Comparison of ENCODE assay signal across 8 cellular contexts in the genomic region with DNA sequence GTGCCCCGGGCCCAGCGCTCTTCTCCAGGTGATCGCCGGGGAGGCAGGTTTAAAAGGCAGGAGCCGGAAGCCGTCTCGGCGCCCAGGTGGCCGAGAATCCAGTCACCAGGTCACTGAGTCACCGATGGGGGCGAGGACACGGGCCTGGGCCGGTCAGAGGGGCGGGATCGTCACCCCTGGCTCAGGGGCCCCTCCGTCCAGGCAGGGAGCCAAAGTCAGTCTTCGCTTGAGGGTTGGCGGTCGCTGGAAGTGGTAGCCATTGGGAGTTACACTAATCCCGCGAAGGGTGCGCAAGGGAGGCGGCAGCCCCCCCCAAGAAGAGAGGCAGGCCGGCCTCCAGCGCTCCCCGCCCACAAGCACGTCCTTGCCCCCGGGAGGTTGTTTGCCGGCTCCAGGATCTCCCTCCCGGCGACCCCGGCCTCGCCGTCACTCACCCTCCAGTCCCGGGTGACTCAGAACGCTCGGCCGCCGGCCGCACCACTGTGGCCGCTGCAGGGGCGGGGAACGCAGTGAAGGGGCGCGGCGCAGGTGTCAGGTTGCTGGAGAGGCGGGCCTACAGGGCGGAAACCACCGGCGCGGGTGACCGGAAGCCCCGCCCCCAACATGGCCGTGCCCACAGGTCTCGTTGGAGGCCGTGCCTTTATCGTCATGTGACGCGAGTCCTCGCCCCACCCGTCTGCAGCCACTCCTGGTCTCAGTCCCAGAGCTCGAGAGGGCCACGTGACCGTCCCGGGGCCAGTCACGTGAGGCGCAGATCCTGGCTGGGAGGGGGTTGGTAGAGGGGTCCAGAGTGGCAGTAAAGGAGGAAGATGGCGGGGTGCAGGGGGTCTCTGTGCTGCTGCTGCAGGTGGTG. TPM values are rescaled to one million over a fixed set of nuclear protein-coding genes. Genes with fewer than 3 reads are reported as not detected.
DNase-seq lines count a peak whose midpoint lies in the region; ATAC-seq and TF ChIP-seq lines count a peak whose summit lies in the region.

A gene with protein sequence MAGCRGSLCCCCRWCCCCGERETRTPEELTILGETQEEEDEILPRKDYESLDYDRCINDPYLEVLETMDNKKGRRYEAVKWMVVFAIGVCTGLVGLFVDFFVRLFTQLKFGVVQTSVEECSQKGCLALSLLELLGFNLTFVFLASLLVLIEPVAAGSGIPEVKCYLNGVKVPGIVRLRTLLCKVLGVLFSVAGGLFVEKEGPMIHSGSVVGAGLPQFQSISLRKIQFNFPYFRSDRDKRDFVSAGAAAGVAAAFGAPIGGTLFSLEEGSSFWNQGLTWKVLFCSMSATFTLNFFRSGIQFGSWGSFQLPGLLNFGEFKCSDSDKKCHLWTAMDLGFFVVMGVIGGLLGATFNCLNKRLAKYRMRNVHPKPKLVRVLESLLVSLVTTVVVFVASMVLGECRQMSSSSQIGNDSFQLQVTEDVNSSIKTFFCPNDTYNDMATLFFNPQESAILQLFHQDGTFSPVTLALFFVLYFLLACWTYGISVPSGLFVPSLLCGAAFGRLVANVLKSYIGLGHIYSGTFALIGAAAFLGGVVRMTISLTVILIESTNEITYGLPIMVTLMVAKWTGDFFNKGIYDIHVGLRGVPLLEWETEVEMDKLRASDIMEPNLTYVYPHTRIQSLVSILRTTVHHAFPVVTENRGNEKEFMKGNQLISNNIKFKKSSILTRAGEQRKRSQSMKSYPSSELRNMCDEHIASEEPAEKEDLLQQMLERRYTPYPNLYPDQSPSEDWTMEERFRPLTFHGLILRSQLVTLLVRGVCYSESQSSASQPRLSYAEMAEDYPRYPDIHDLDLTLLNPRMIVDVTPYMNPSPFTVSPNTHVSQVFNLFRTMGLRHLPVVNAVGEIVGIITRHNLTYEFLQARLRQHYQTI (plus strand): TSS at position 738 of the 853 bp plus-strand sequence. CDS start 72 bp downstream, at position 810.
Gene MTHFR (minus strand): TSS at position 511 of the 853 bp plus-strand sequence. CDS start 2,848 bp downstream, outside the sequence.

- peak within 1 kb of the TSS; percentile 80 for H2AK5ac ChIP-seq in mesenchymal stem cell (ENCODE audit: low read length, severe bottlenecking)

- H3K14ac ChIP-seq in mesenchymal stem cell (ENCODE audit: low read length in 2 of 2) = peak within 1 kb of the TSS in 1 of 2 experiments; percentile 99

- H3K79me1 ChIP-seq in mesenchymal stem cell (replicated peaks; ENCODE audit: low read length, poor library complexity, severe bottlenecking) = peaks cover 13% of the 10 kb centered on the region

- peak within 1 kb of the TSS; percentile 87 for H2BK120ac ChIP-seq in mesenchymal stem cell (ENCODE audit: low read depth, low read length)

- peak within 1 kb of the TSS; percentile 94 for H3K9ac ChIP-seq in mesenchymal stem cell (ENCODE audit: low read length)

- peaks cover 34% of the 10 kb centered on the region for H3K4me1 ChIP-seq in mesenchymal stem cell (ENCODE audit: control insufficient read depth, insufficient read depth, low read depth, low read length)

- peak within 1 kb of the TSS; percentile 95 for H4K91ac ChIP-seq in mesenchymal stem cell (ENCODE audit: low read length)

- peak within 1 kb of the TSS; percentile 92 to 96 for H3K4me3 ChIP-seq in mesenchymal stem cell (ENCODE audit: insufficient read depth in 1 of 2, low read depth in 1 of 2, low read length in 2 of 2)

- peak within 1 kb of the TSS; percentile 92 to 94 for H3K27ac Mint-ChIP-seq in effector memory CD8-positive, alpha-beta T cell

- under 1% methylated on average over 63 of the region's 68 CpGs for WGBS in mesenchymal stem cell

- H2BK5ac ChIP-seq in mesenchymal stem cell (ENCODE audit: low read depth, low read length, poor library complexity, severe bottlenecking) = peak within 1 kb of the TSS; percentile 94

- H3K36me3 ChIP-seq in mesenchymal stem cell (ENCODE audit: control insufficient read depth in 1 of 2, insufficient read depth in 2 of 2, low read depth in 1 of 2, low read length in 2 of 2) = peaks cover 15 to 46% of the 10 kb centered on the region in 2 experiments

- no peaks in the 10 kb centered on the region for H3K27me3 Mint-ChIP-seq in effector memory CD8-positive, alpha-beta T cell

- peak; percentile 84 for ATAC-seq in effector memory CD8-positive, alpha-beta T cell (replicated peaks)

- peak; percentile 100 for DNase-seq in CMK (ENCODE audit: low read depth)
- peak; percentile 98 for DNase-seq in GM20000 (ENCODE audit: low spot score)
- DNase-seq in HT-29 (ENCODE audit: low spot score) = peak; percentile 99
- peak; percentile 99 for DNase-seq in NOMO-1 (lab: John Stamatoyannopoulos, UW; ENCODE audit: unreplicated experiment in 2 of 2)
- DNase-seq in activated CD8-positive, alpha-beta memory T cell treated with anti-CD3 and anti-CD28 coated beads for 4 hours (ENCODE audit: low read depth in 2 of 2) = peak; percentile 94 to 96
- peak; percentile 96 to 97 (median 96) for DNase-seq in effector memory CD8-positive, alpha-beta T cell
- peak; percentile 99 for DNase-seq in mesenchymal stem cell
- peak; percentile 95 for DNase-seq in stimulated activated CD8-positive, alpha-beta memory T cell treated with anti-CD3 and anti-CD28 coated beads, Interleukin-12 subunit alpha, Interleukin-12 subunit beta, amount 100 ng/mL, for 4 hours (ENCODE audit: low read depth)

- peak within 1 kb of the TSS; percentile 94 for H4K8ac ChIP-seq in mesenchymal stem cell (ENCODE audit: low read length)

- peak within 1 kb of the TSS; percentile 79 to 87 for H2BK12ac ChIP-seq in mesenchymal stem cell (ENCODE audit: low read length in 2 of 2)

- peaks cover 46 to 53% of the 10 kb centered on the region in 2 donors for H3K4me1 Mint-ChIP-seq in effector memory CD8-positive, alpha-beta T cell (ENCODE audit: low read depth in 2 of 2)

- peak within 1 kb of the TSS; percentile 85 for H2AFZ ChIP-seq in mesenchymal stem cell (ENCODE audit: low read depth, low read length)

- no peak for TF ChIP-seq CTCF in GM20000 (IDR thresholded peaks at IDR 0.05; ENCODE audit: extremely low read depth, missing control alignments)

- H3K27ac ChIP-seq in mesenchymal stem cell (ENCODE audit: low read length, poor library complexity, severe bottlenecking) = peak within 1 kb of the TSS; percentile 92

- no peaks in the 10 kb centered on the region for H3K9me3 ChIP-seq in mesenchymal stem cell (ENCODE audit: control insufficient read depth, low read length)

- no peaks in the 10 kb centered on the region for H3K9me3 Mint-ChIP-seq in effector memory CD8-positive, alpha-beta T cell

- H3K4me3 Mint-ChIP-seq in effector memory CD8-positive, alpha-beta T cell = peak within 1 kb of the TSS; percentile 92 to 96

- peak within 1 kb of the TSS; percentile 88 to 100 for H3K18ac ChIP-seq in mesenchymal stem cell (ENCODE audit: low read depth in 1 of 2, low read length in 2 of 2)

- H2BK15ac ChIP-seq in mesenchymal stem cell (ENCODE audit: low read depth, poor library complexity, severe bottlenecking) = peak within 1 kb of the TSS; percentile 100

- peak within 1 kb of the TSS; percentile 94 to 96 for H3K4ac ChIP-seq in mesenchymal stem cell (ENCODE audit: low read depth in 1 of 2, low read length in 2 of 2)

- no peaks in the 10 kb centered on the region for H3K27me3 ChIP-seq in mesenchymal stem cell (ENCODE audit: control insufficient read depth in 1 of 2, insufficient read depth in 1 of 2, low read length in 2 of 2)

- H3K4me2 ChIP-seq in mesenchymal stem cell (ENCODE audit: low read length, poor library complexity, severe bottlenecking) = peak within 1 kb of the TSS; percentile 90

- peak within 1 kb of the TSS in 1 of 2 experiments; percentile 97 for H3K23ac ChIP-seq in mesenchymal stem cell (ENCODE audit: low read length in 2 of 2)

- peaks cover 24% of the 10 kb centered on the region for H3K36me3 Mint-ChIP-seq in effector memory CD8-positive, alpha-beta T cell (ENCODE audit: insufficient read depth)

RNA-seq across cellular contexts. Expression of the first gene that starts in this region (rescaled TPM):
- 9.7 TPM in 2 replicates for total RNA-seq in HT-29 (2014; rRNA removed; shearing (Covaris generic))
- polyA plus RNA-seq in mesenchymal stem cell (2013, experiment 1 of 2) = 23.7 TPM
- 22.9 TPM for polyA plus RNA-seq in mesenchymal stem cell (2013, experiment 2 of 2)

RNA-seq across cellular contexts. Expression of gene MTHFR, which starts in this region (rescaled TPM):
- total RNA-seq in HT-29 (2014; rRNA removed; shearing (Covaris generic)) = 25.3 and 32.2 TPM in 2 replicates
- 13.7 TPM for polyA plus RNA-seq in mesenchymal stem cell (2013, experiment 1 of 2)
- 13.3 TPM for polyA plus RNA-seq in mesenchymal stem cell (2013, experiment 2 of 2)

Comparison
In these comparisons a context has a peak if more than half of its experiments do, and no peak if none do; other contexts are left out.
1. Peak in every context shown above with its lines: DNase-seq, ATAC-seq, H3K4me3 ChIP-seq and H3K27ac ChIP-seq.